Comparison of ENCODE assay signal across 2 cellular contexts in the genomic region with DNA sequence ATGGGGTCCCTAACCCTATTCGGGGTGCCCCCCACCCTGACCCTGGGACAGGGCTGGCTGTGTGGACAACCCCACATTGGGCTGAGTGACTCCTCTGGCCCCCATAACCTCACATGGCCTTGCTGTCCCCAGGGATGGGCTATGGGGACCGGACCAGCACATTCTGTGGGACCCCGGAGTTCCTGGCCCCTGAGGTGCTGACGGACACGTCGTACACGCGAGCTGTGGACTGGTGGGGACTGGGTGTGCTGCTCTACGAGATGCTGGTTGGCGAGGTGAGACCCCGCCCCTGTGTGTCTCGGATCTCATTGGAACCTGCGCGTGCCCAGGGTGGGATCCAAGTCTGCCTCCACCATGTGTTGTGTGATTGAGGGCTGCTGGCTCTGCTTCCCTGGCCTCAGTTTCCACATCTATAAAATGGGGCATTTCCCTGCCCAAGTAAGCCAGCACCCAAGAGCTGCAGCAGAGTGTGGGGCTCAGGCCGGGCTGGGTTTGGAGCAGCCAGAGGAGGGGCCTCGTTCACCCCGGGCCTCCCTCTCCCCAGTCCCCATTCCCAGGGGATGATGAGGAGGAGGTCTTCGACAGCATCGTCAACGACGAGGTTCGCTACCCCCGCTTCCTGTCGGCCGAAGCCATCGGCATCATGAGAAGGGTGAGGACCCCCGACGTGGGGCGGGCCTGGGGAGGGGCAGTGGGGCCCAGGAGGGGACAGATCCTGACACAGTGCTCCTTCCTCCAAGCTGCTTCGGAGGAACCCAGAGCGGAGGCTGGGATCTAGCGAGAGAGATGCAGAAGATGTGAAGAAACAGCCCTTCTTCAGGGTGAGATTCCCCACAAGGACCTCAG.
TF ChIP-seq lines count a peak whose summit lies in the region.

No MANE protein-coding gene starts in this region.

TF ChIP-seq in HCT116, 20 proteins besides CTCF, POLR2A, EP300 and RAD21:
- TF ChIP-seq ZNF274 (IDR thresholded peaks at IDR 0.05; ENCODE audit: low read depth, low read length) (no peak), ATF3 (IDR thresholded peaks at IDR 0.05) (no peak), ELF1 (IDR thresholded peaks at IDR 0.05; ENCODE audit: borderline replicate concordance, low read depth) (no peak), SIN3A (IDR thresholded peaks at IDR 0.05; ENCODE audit: low read depth) (no peak), SP1 (IDR thresholded peaks at IDR 0.05; ENCODE audit: low read depth) (no peak), CBX3 (IDR thresholded peaks at IDR 0.05; ENCODE audit: low read depth) (no peak), FOSL1 (IDR thresholded peaks at IDR 0.05; ENCODE audit: low read depth) (no peak), CEBPB (IDR thresholded peaks at IDR 0.05; ENCODE audit: low read depth) (no peak)
- TF ChIP-seq, protein P1, sequence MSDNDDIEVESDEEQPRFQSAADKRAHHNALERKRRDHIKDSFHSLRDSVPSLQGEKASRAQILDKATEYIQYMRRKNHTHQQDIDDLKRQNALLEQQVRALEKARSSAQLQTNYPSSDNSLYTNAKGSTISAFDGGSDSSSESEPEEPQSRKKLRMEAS (IDR thresholded peaks at IDR 0.05): no peak
- TF ChIP-seq, protein P2, sequence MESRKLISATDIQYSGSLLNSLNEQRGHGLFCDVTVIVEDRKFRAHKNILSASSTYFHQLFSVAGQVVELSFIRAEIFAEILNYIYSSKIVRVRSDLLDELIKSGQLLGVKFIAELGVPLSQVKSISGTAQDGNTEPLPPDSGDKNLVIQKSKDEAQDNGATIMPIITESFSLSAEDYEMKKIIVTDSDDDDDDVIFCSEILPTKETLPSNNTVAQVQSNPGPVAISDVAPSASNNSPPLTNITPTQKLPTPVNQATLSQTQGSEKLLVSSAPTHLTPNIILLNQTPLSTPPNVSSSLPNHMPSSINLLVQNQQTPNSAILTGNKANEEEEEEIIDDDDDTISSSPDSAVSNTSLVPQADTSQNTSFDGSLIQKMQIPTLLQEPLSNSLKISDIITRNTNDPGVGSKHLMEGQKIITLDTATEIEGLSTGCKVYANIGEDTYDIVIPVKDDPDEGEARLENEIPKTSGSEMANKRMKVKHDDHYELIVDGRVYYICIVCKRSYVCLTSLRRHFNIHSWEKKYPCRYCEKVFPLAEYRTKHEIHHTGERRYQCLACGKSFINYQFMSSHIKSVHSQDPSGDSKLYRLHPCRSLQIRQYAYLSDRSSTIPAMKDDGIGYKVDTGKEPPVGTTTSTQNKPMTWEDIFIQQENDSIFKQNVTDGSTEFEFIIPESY (IDR thresholded peaks at IDR 0.05; ENCODE audit: extremely low read depth, insufficient replicate concordance, low read length): no peak
TF ChIP-seq in HCT116: peak in this region for 0.

TF ChIP-seq in GM12878, 131 proteins besides CTCF, POLR2A, EP300 and RAD21:
- no peak for TF ChIP-seq DPF2 (IDR thresholded peaks at IDR 0.05)
TF ChIP-seq in GM12878: peak in this region for 0.
